In genomic region chr3:97823081-97823480, GRCh38 we compare ENCODE assay signal across 8 cellular contexts. TPM values are rescaled to one million over a fixed set of nuclear protein-coding genes. Genes with fewer than 3 reads are reported as not detected.
DNase-seq lines count a peak whose midpoint lies in the region; ATAC-seq and TF ChIP-seq lines count a peak whose summit lies in the region.

No MANE protein-coding gene starts in this region.

- ATAC-seq in sciatic nerve (no peak), GM18511 (IDR thresholded peaks at IDR 0.05; ENCODE audit: unreplicated experiment) (no peak)

- no peak overlapping the region for H3K9ac ChIP-seq in SK-N-MC (ENCODE audit: insufficient read length)

- H3K4me3 ChIP-seq in SK-N-MC (peak overlapping the region; percentile 87), fibroblast of villous mesenchyme (ENCODE audit: low read depth, low read length) (peak overlapping the region; percentile 95)

- intact Hi-C loops in sciatic nerve (cut with DNase I), result no loop called here

- H3K9me3 ChIP-seq in SK-N-MC (ENCODE audit: low read depth, low read length), result no peaks in the 10 kb centered on the region

- no peaks in the 10 kb centered on the region for H3K36me3 ChIP-seq in SK-N-MC (ENCODE audit: insufficient read depth, low read length)

- DNase-seq in EL (peak; percentile 4), SK-N-MC (ENCODE audit: low read depth, low spot score) (no peak), fibroblast of villous mesenchyme (ENCODE audit: low read depth) (no peak), retina (peak; percentile 28), SKM-1 (lab: John Stamatoyannopoulos, UW; ENCODE audit: unreplicated experiment) (no peak), NCI-H2227 treated with DMSO at 0.1 percent for 48 hours (lab: John Stamatoyannopoulos, UW) (no peak), sciatic nerve (ENCODE audit: low spot score) (no peak)

- no peak for TF ChIP-seq CTCF in fibroblast of villous mesenchyme (IDR thresholded peaks at IDR 0.05; ENCODE audit: insufficient read depth, low read depth, low read length)

- no peak overlapping the region for H3K27ac ChIP-seq in SK-N-MC

RNA-seq across cellular contexts. Expression of gene CRYBG3, which starts 1.3 kb away (rescaled TPM):
- total RNA-seq in fibroblast of villous mesenchyme, result 17.1 and 22.9 TPM in 2 replicates
- total RNA-seq in sciatic nerve, result 59.3 TPM

RNA-seq across cellular contexts. Expression of gene ARL6, which starts 58.5 kb away (rescaled TPM):
- total RNA-seq in fibroblast of villous mesenchyme (6.4 and 17.3 TPM in 2 replicates), sciatic nerve (9.8 TPM)

Comparison
In these comparisons a context has a peak if more than half of its experiments do, and no peak if none do; other contexts are left out.
1. DNase-seq: peak in EL (single experiment) and retina (single experiment); none in SK-N-MC (single experiment), fibroblast of villous mesenchyme (single experiment), SKM-1 (single experiment), NCI-H2227 treated with DMSO at 0.1 percent for 48 hours (single experiment) and sciatic nerve (single experiment).